Comparison of ENCODE assay signal across 1 cellular context in genomic region chr12:54159140-54159539, GRCh38.
TF ChIP-seq lines count a peak whose summit lies in the region.

No MANE protein-coding gene starts in this region.

TF ChIP-seq in K562, 482 proteins besides CTCF, POLR2A, EP300 and RAD21 (continued from another document and continues in another):
- TF ChIP-seq ZMIZ1 (IDR thresholded peaks at IDR 0.05; ENCODE audit: low read depth in 2 of 2, low read length in 2 of 2) (no peak), ELF1 (tag; IDR thresholded peaks at IDR 0.05) (no peak), REST (CRISPR knock-in tag; IDR thresholded peaks at IDR 0.05; ENCODE audit: low read depth) (no peak), CUX1 (CRISPR knock-in tag; IDR thresholded peaks at IDR 0.05) (no peak), CBFA2T3 (IDR thresholded peaks at IDR 0.05) (no peak), DMBX1 (CRISPR knock-in tag; IDR thresholded peaks at IDR 0.05; ENCODE audit: borderline replicate concordance) (no peak), HNRNPL (IDR thresholded peaks at IDR 0.05; ENCODE audit: low read depth, low read length) (no peak), TOE1 (IDR thresholded peaks at IDR 0.05; ENCODE audit: borderline replicate concordance) (peak; percentile 90), TOE1 (CRISPR knock-in tag; IDR thresholded peaks at IDR 0.05; ENCODE audit: borderline replicate concordance, low read depth) (no peak), HOMEZ (CRISPR knock-in tag; IDR thresholded peaks at IDR 0.05) (no peak), XRCC4 (IDR thresholded peaks at IDR 0.05; ENCODE audit: extremely low read depth, insufficient read depth, insufficient read length) (no peak), ZBTB34 (CRISPR knock-in tag; IDR thresholded peaks at IDR 0.05) (no peak), FOS (IDR thresholded peaks at IDR 0.05; ENCODE audit: extremely low read depth, insufficient read length) (peak; percentile 29), ZNF518B (CRISPR knock-in tag; IDR thresholded peaks at IDR 0.05) (no peak), RBM14 (IDR thresholded peaks at IDR 0.05; ENCODE audit: borderline replicate concordance, insufficient read depth, low read depth, low read length) (no peak), TAL1 (IDR thresholded peaks at IDR 0.05) (no peak), MYBL2 (IDR thresholded peaks at IDR 0.05; ENCODE audit: low read depth) (no peak), MYBL2 (CRISPR knock-in tag; IDR thresholded peaks at IDR 0.05; ENCODE audit: borderline replicate concordance) (no peak), NBN (IDR thresholded peaks at IDR 0.05; ENCODE audit: low read depth) (no peak), ADNP (tag; IDR thresholded peaks at IDR 0.05) (no peak), ATF7 (IDR thresholded peaks at IDR 0.05) (no peak), MTA2 (IDR thresholded peaks at IDR 0.05; ENCODE audit: low read depth) (no peak), RBBP5 (IDR thresholded peaks at IDR 0.05; ENCODE audit: borderline replicate concordance, insufficient read depth, low read length, poor library complexity, severe bottlenecking) (no peak), RBM25 (IDR thresholded peaks at IDR 0.05; ENCODE audit: low read depth, low read length, severe bottlenecking) (no peak), ZNF766 (CRISPR knock-in tag; conservative IDR thresholded peaks at IDR 0.05) (no peak), ELF2 (CRISPR knock-in tag; IDR thresholded peaks at IDR 0.05) (no peak), MTF1 (CRISPR knock-in tag; IDR thresholded peaks at IDR 0.05; ENCODE audit: borderline replicate concordance) (no peak)
